In genomic region chr5:133912951-133913350, GRCh38 we compare ENCODE assay signal across 23 cellular contexts. TPM values are rescaled to one million over a fixed set of nuclear protein-coding genes. Genes with fewer than 3 reads are reported as not detected.
DNase-seq lines count a peak whose midpoint lies in the region; ATAC-seq, FAIRE-seq and TF ChIP-seq lines count a peak whose summit lies in the region.
"Had no signal": no experiment of that assay in that cellular context is flagged by ENCODE, and none has a peak within 500 bp of the region (broad histone marks: within the 10 kb centered on the region; RNA-seq: fewer than 3 reads in every experiment).

No MANE protein-coding gene starts in this region.

- POLR2A ChIA-PET in SK-N-SH (lab: Yijun Ruan, JAX) = no interaction called here

- H3K36me3 Mint-ChIP-seq in GM23338 (ENCODE audit: low read depth) = no peaks in the 10 kb centered on the region
- H3K36me3 Mint-ChIP-seq: CD4-positive, alpha-beta memory T cell had no signal

- H3K4me2 ChIP-seq in GM23338 (no peak overlapping the region), SK-N-SH (no peak overlapping the region)
- H3K4me2 ChIP-seq: A549 had no signal

- no peaks in the 10 kb centered on the region for H3K9me3 Mint-ChIP-seq in GM23338

- no peaks in the 10 kb centered on the region for H3K27me3 ChIP-seq in GM23338 (ENCODE audit: insufficient read depth)
- H3K27me3 ChIP-seq in SK-N-SH (ENCODE audit: insufficient read depth) = no peaks in the 10 kb centered on the region; the same call in 1 of the 2 replicates
- H3K27me3 ChIP-seq in bronchial epithelial cell (ENCODE audit: control insufficient read depth, insufficient read depth, low read length) = peaks cover 2% of the 10 kb centered on the region
- no peaks in the 10 kb centered on the region for H3K27me3 ChIP-seq in rectal smooth muscle tissue (ENCODE audit: control insufficient read depth, insufficient read depth, low read length)

- peak; percentile 43 for FAIRE-seq in bronchial epithelial cell (lab: Jason Lieb, UNC)
- FAIRE-seq: A549, GM12891, GM18507, H1 had no signal

- CTCF ChIA-PET in SK-N-SH (lab: Yijun Ruan, JAX) = no interaction called here

- TF ChIP-seq RAD21 in SK-N-SH (IDR thresholded peaks at IDR 0.05; ENCODE audit: low read length) = peak; percentile 32

- ATAC-seq in GM23338 = no peak
- ATAC-seq in GM21737 (IDR thresholded peaks at IDR 0.05; ENCODE audit: unreplicated experiment) = no peak
- ATAC-seq: A549 had no signal

- no peaks in the 10 kb centered on the region for H3K79me2 ChIP-seq in GM23338 (replicated peaks; ENCODE audit: insufficient read depth)
- no peaks in the 10 kb centered on the region for H3K79me2 ChIP-seq in SK-N-SH (ENCODE audit: insufficient read depth)

- peak in 1 of 2 experiments; percentile 84; a peak in 2 of 4 replicates for TF ChIP-seq EP300 in SK-N-SH (IDR thresholded peaks at IDR 0.05; ENCODE audit: borderline replicate concordance in 1 of 2, low read depth in 1 of 2, low read length in 1 of 2)

- no peak overlapping the region for H3K4me3 Mint-ChIP-seq in GM23338
- H3K4me3 Mint-ChIP-seq: CD4-positive, alpha-beta memory T cell had no signal

- WGBS in SK-N-SH (ENCODE audit: low lambda C conversion rate) = 31% methylated on average over 10 of the region's 10 CpGs

- no peak overlapping the region for H3K9ac ChIP-seq in SK-N-SH
- H3K9ac ChIP-seq in rectal smooth muscle tissue (ENCODE audit: low read length) = peak overlapping the region; percentile 16

- no peak for TF ChIP-seq CTCF in GM23338 (conservative IDR thresholded peaks at IDR 0.05; ENCODE audit: low read depth in 2 of 2)
- TF ChIP-seq CTCF in SK-N-SH (IDR thresholded peaks at IDR 0.05) = no peak
- no peak for TF ChIP-seq CTCF in bronchial epithelial cell (IDR thresholded peaks at IDR 0.05; ENCODE audit: insufficient read depth, low read length, severe bottlenecking)

- H3K27ac Mint-ChIP-seq in GM23338 = no peak overlapping the region
- H3K27ac Mint-ChIP-seq: CD4-positive, alpha-beta memory T cell had no signal

- no peak overlapping the region for H3K4me3 ChIP-seq in GM23338
- no peak overlapping the region for H3K4me3 ChIP-seq in SK-N-SH (ENCODE audit: low read depth in 2 of 2, low read length in 1 of 2)
- H3K4me3 ChIP-seq in bronchial epithelial cell (ENCODE audit: low read depth, low read length) = no peak overlapping the region
- no peak overlapping the region for H3K4me3 ChIP-seq in rectal smooth muscle tissue (ENCODE audit: low read length)
- H3K4me3 ChIP-seq: A549 had no signal

- no peaks in the 10 kb centered on the region for H3K4me1 ChIP-seq in GM23338 (ENCODE audit: insufficient read depth)
- peaks cover 0 to 10% of the 10 kb centered on the region in 2 experiments; a peak in 2 of 4 replicates for H3K4me1 ChIP-seq in SK-N-SH (ENCODE audit: control insufficient read depth in 1 of 2, insufficient read depth in 2 of 2, low read depth in 1 of 2, low read length in 1 of 2)
- H3K4me1 ChIP-seq in rectal smooth muscle tissue (ENCODE audit: control insufficient read depth, insufficient read depth, low read length) = no peaks in the 10 kb centered on the region
- H3K4me1 ChIP-seq: A549 had no signal

- no peaks in the 10 kb centered on the region for H3F3A ChIP-seq in GM23338 (replicated peaks; ENCODE audit: low read depth)
- H3F3A ChIP-seq in SK-N-SH (replicated peaks; ENCODE audit: insufficient read depth) = no peaks in the 10 kb centered on the region

- H3K27ac ChIP-seq in GM23338 (ENCODE audit: low read depth) (no peak overlapping the region), SK-N-SH (ENCODE audit: low read depth in 2 of 2, low read length in 1 of 2) (peak overlapping the region in 1 of 2 experiments; percentile 51; a peak in 1 of 4 replicates), rectal smooth muscle tissue (ENCODE audit: low read depth, low read length) (no peak overlapping the region)
- H3K27ac ChIP-seq: A549 had no signal

- peaks cover 8% of the 10 kb centered on the region for H3K27me3 Mint-ChIP-seq in GM23338 (ENCODE audit: insufficient read depth, low read depth, poor library complexity)
- H3K27me3 Mint-ChIP-seq: CD4-positive, alpha-beta memory T cell had no signal

- 0 out of 2 replicates have a peak overlapping the region, but pooled peaks have one; percentile 23 for H2AFZ ChIP-seq in GM23338
- H2AFZ ChIP-seq in SK-N-SH (ENCODE audit: low read depth) = no peak overlapping the region

- H4K20me1 ChIP-seq in GM23338 (replicated peaks; ENCODE audit: insufficient read depth) (no peaks in the 10 kb centered on the region), SK-N-SH (ENCODE audit: insufficient read depth) (no peaks in the 10 kb centered on the region)

- H3K36me3 ChIP-seq in GM23338 (ENCODE audit: insufficient read depth) = no peaks in the 10 kb centered on the region
- H3K36me3 ChIP-seq in SK-N-SH (replicated peaks in 1 of 2; ENCODE audit: control insufficient read depth in 1 of 2, insufficient read depth in 2 of 2, low read length in 1 of 2) = no peaks in the 10 kb centered on the region
- H3K36me3 ChIP-seq in bronchial epithelial cell (ENCODE audit: control insufficient read depth, insufficient read depth, low read length) = no peaks in the 10 kb centered on the region
- H3K36me3 ChIP-seq in rectal smooth muscle tissue (ENCODE audit: control insufficient read depth, insufficient read depth, low read length) = no peaks in the 10 kb centered on the region

- H3K4me1 Mint-ChIP-seq in GM23338 = no peaks in the 10 kb centered on the region
- H3K4me1 Mint-ChIP-seq: CD4-positive, alpha-beta memory T cell had no signal

- DNase-seq in GM23338 (ENCODE audit: low spot score) = no peak
- DNase-seq in SK-N-SH = peak; percentile 77
- no peak for DNase-seq in bronchial epithelial cell (ENCODE audit: low read depth)
- no peak for DNase-seq in cortex of kidney (lab: John Stamatoyannopoulos, UW)
- no peak for DNase-seq in iPS-NIHi11 (ENCODE audit: low spot score)
- DNase-seq: 8988T; ACHN; AML-193; C1 segment of cervical spinal cord; Calu3; CD4-positive, alpha-beta memory T cell; COR-L47; DMS53; DMS79 treated with DMSO at 0.1 percent for 48 hours; GF-D8; H7; HCEC 1CT had no signal

- no peaks in the 10 kb centered on the region for H3K9me3 ChIP-seq in SK-N-SH
- H3K9me3 ChIP-seq: A549 had no signal

- H3K9me2 ChIP-seq in GM23338 (ENCODE audit: insufficient read depth) (no peaks in the 10 kb centered on the region; the same call in 1 of the 2 replicates), SK-N-SH (no peaks in the 10 kb centered on the region)

TF ChIP-seq in SK-N-SH, 30 proteins besides CTCF, POLR2A, EP300 and RAD21:
- TF ChIP-seq CHD2 (IDR thresholded peaks at IDR 0.05; ENCODE audit: low read length, partially characterized antibody) (peak; percentile 58), NRF1 (IDR thresholded peaks at IDR 0.05; ENCODE audit: low read depth, low read length) (no peak), RCOR1 (IDR thresholded peaks at IDR 0.05; ENCODE audit: low read length) (peak; percentile 95), GATA2 (CRISPR knock-in tag; IDR thresholded peaks at IDR 0.05) (peak; percentile 94), MXI1 (IDR thresholded peaks at IDR 0.05; ENCODE audit: low read depth, low read length) (peak; percentile 42; the same call in 1 of the 2 replicates), TCF12 (IDR thresholded peaks at IDR 0.05) (no peak), EZH2phosphoT487 (IDR thresholded peaks at IDR 0.05; ENCODE audit: borderline replicate concordance, low read depth) (no peak), USF1 (IDR thresholded peaks at IDR 0.05; ENCODE audit: borderline replicate concordance, low read depth) (no peak), USF2 (IDR thresholded peaks at IDR 0.05; ENCODE audit: borderline replicate concordance, low read depth, low read length) (no peak), JUND (IDR thresholded peaks at IDR 0.05) (no peak)

RNA-seq across cellular contexts. Expression of gene C5orf15, which starts 55.5 kb away (rescaled TPM):
- total RNA-seq in GM23338 (2014; rRNA removed; shearing (Covaris generic)) = 61.4 and 67.4 TPM in 2 replicates
- polyA plus RNA-seq in GM23338 (2016; fragmentation: Nextera tagmentation; extraction: Ambion mirVana) (28.6 and 37.7 TPM in 2 replicates), SK-N-SH (2012; rRNA removed) (81.0 and 106 TPM in 2 replicates)
- 99.4 and 101 TPM in 2 replicates for polyA plus RNA-seq in SK-N-SH (2012; cell fraction: cytosol; rRNA removed)
- polyA plus RNA-seq in SK-N-SH (2012; cell fraction: nucleus; rRNA removed) = 17.5 and 54.9 TPM in 2 replicates
- total RNA-seq in bronchial epithelial cell = 20.8 and 27.0 TPM in 2 replicates
